In the genomic region with DNA sequence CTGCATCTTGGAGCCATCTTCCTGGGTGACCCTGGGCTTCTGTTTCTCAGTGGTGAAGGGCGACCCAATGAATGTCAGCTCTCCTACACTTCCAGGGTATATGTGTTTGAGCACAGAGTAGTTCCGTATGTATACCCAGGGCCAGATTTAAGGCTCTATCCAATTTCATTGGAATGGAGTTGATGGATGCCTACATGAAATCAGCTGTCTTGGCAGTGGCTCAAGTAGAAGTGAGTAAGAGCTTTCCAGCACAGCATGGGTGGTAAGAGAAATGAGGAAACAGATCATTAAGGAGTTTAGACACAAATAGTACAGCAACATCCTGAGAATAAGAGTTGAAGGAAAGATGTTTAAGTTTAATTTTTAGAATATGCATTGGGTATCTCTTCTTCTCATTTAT, we compare ENCODE assay signal across 35 cellular contexts.
"Had no signal": no experiment of that assay in that cellular context is flagged by ENCODE, and none has a peak within 500 bp of the region (broad histone marks: within the 10 kb centered on the region; RNA-seq: fewer than 3 reads in every experiment).

No MANE protein-coding gene starts in this region.

- H3K4me1 ChIP-seq: body of pancreas, breast epithelium, Peyer's patch, SJCRH30 had no signal

- H3K4me2 ChIP-seq: KMS-11 had no signal

- H3K4me1 Mint-ChIP-seq: activated CD4-positive, alpha-beta memory T cell treated with anti-CD3 and anti-CD28 coated beads, Interleukin-2, amount 10 ng/mL, durations not matched to agents 7 days and 5 days; activated CD4-positive, alpha-beta T cell treated with anti-CD3 and anti-CD28 coated beads for 36 hours; activated CD8-positive, alpha-beta memory T cell treated with anti-CD3 and anti-CD28 coated beads, Interleukin-2, amount 10 ng/mL, durations not matched to agents 7 days and 5 days; activated naive CD4-positive, alpha-beta T cell treated with anti-CD3 and anti-CD28 coated beads, Interleukin-2, amount 10 ng/mL, durations not matched to agents 7 days and 5 days; activated naive CD8-positive, alpha-beta T cell treated with anti-CD3 and anti-CD28 coated beads, Interleukin-2, amount 50 U/mL, for 24 hours had no signal

- H3K9ac ChIP-seq: KMS-11 had no signal

- FAIRE-seq: TTC549 had no signal

- H3K27me3 ChIP-seq: body of pancreas, breast epithelium, Peyer's patch, SJCRH30 had no signal

- H3K36me3 Mint-ChIP-seq: activated CD8-positive, alpha-beta memory T cell treated with anti-CD3 and anti-CD28 coated beads, Interleukin-2, amount 10 ng/mL, durations not matched to agents 7 days and 5 days; activated naive CD4-positive, alpha-beta T cell treated with anti-CD3 and anti-CD28 coated beads, Interleukin-2, amount 10 ng/mL, durations not matched to agents 7 days and 5 days; activated naive CD8-positive, alpha-beta T cell had no signal

- H3K4me3 ChIP-seq: body of pancreas, breast epithelium, Peyer's patch, SJCRH30, SK-N-MC had no signal

- H3K27ac Mint-ChIP-seq: activated CD4-positive, alpha-beta memory T cell treated with anti-CD3 and anti-CD28 coated beads, Interleukin-2, amount 10 ng/mL, durations not matched to agents 7 days and 5 days; activated CD4-positive, alpha-beta T cell treated with anti-CD3 and anti-CD28 coated beads for 36 hours; activated CD8-positive, alpha-beta memory T cell treated with anti-CD3 and anti-CD28 coated beads, Interleukin-2, amount 10 ng/mL, durations not matched to agents 7 days and 5 days; activated naive CD4-positive, alpha-beta T cell treated with anti-CD3 and anti-CD28 coated beads, Interleukin-2, amount 10 ng/mL, durations not matched to agents 7 days and 5 days; activated naive CD8-positive, alpha-beta T cell; activated naive CD8-positive, alpha-beta T cell treated with anti-CD3 and anti-CD28 coated beads, Interleukin-2, amount 50 U/mL, for 24 hours; T-helper 1 cell treated with Interleukin-12 subunit alpha and Interleukin-12 subunit beta and Interleukin-4 antibody, amounts not matched to agents 30 μg/mL and 1 μg/mL, for 36 hours; T-helper 2 cell treated with Interferon-gamma antibody and Interleukin-4, amounts not matched to agents 5 μg/mL and 100 μg/mL, for 36 hours had no signal

- H3K4me3 Mint-ChIP-seq: activated CD4-positive, alpha-beta memory T cell treated with anti-CD3 and anti-CD28 coated beads, Interleukin-2, amount 10 ng/mL, durations not matched to agents 7 days and 5 days; activated CD4-positive, alpha-beta T cell treated with anti-CD3 and anti-CD28 coated beads for 36 hours; activated CD8-positive, alpha-beta memory T cell treated with anti-CD3 and anti-CD28 coated beads, Interleukin-2, amount 10 ng/mL, durations not matched to agents 7 days and 5 days; activated naive CD4-positive, alpha-beta T cell treated with anti-CD3 and anti-CD28 coated beads, Interleukin-2, amount 10 ng/mL, durations not matched to agents 7 days and 5 days; activated naive CD8-positive, alpha-beta T cell; activated naive CD8-positive, alpha-beta T cell treated with anti-CD3 and anti-CD28 coated beads, Interleukin-2, amount 50 U/mL, for 24 hours; T-helper 1 cell treated with Interleukin-12 subunit alpha and Interleukin-12 subunit beta and Interleukin-4 antibody, amounts not matched to agents 30 μg/mL and 1 μg/mL, for 36 hours; T-helper 2 cell treated with Interferon-gamma antibody and Interleukin-4, amounts not matched to agents 5 μg/mL and 100 μg/mL, for 36 hours had no signal

- H3K9me3 ChIP-seq: body of pancreas, Peyer's patch, SJCRH30 had no signal

- H3K9me3 Mint-ChIP-seq: activated CD4-positive, alpha-beta memory T cell treated with anti-CD3 and anti-CD28 coated beads, Interleukin-2, amount 10 ng/mL, durations not matched to agents 7 days and 5 days; T-helper 1 cell treated with Interleukin-12 subunit alpha and Interleukin-12 subunit beta and Interleukin-4 antibody, amounts not matched to agents 30 μg/mL and 1 μg/mL, for 36 hours; T-helper 2 cell treated with Interferon-gamma antibody and Interleukin-4, amounts not matched to agents 5 μg/mL and 100 μg/mL, for 36 hours had no signal

- H3K36me3 ChIP-seq: breast epithelium, Peyer's patch, SJCRH30 had no signal

- DNase-seq: activated CD4-positive, alpha-beta memory T cell treated with anti-CD3 and anti-CD28 coated beads, Interleukin-2, amount 10 ng/mL, durations not matched to agents 7 days and 5 days; activated CD4-positive, alpha-beta T cell treated with anti-CD3 and anti-CD28 coated beads for 36 hours; activated CD4-positive, alpha-beta T cell treated with anti-CD3 and anti-CD28 coated beads, Interleukin-2, amount 50 U/mL, for 1 hour; activated CD8-positive, alpha-beta memory T cell treated with anti-CD3 and anti-CD28 coated beads for 24 hours; activated CD8-positive, alpha-beta memory T cell treated with anti-CD3 and anti-CD28 coated beads, Interleukin-2, amount 10 ng/mL, durations not matched to agents 7 days and 5 days; activated CD8-positive, alpha-beta memory T cell treated with anti-CD3 and anti-CD28 coated beads, Interleukin-2, amount 50 U/mL, for 48 hours; activated effector memory CD4-positive, alpha-beta T cell treated with Interleukin-2 at 50 U/mL for 16 hours; activated naive CD4-positive, alpha-beta T cell treated with anti-CD3 and anti-CD28 coated beads, Interleukin-2, amount 10 ng/mL, durations not matched to agents 7 days and 5 days; activated naive CD8-positive, alpha-beta T cell treated with anti-CD3 and anti-CD28 coated beads, Interleukin-2, amount 50 U/mL, for 24 hours; activated T-cell treated with anti-CD3 and anti-CD28 coated beads, Interleukin-2, amount 50 U/mL, for 48 hours; anterior cingulate cortex; body of pancreas; MM.1S; MV-4-11; NCI-H1092; NCI-H1436 treated with DMSO at 0.1 percent for 48 hours; NCI-H1694 treated with DMSO at 0.1 percent for 48 hours; NCI-H2029; NCI-H2171 treated with DMSO at 0.1 percent for 48 hours; NCI-H2227 treated with DMSO at 0.1 percent for 48 hours; NCI-H446; NCI-H510A treated with DMSO at 0.1 percent for 48 hours; NCI-H526 treated with DMSO at 0.1 percent for 48 hours; NCI-H774; PC-3; Peyer's patch; Right ventricle myocardium superior; SJCRH30 had no signal

- H3K27ac ChIP-seq: body of pancreas, breast epithelium, KMS-11, Peyer's patch, SJCRH30, SK-N-MC had no signal

- H3K27me3 Mint-ChIP-seq: activated CD4-positive, alpha-beta memory T cell treated with anti-CD3 and anti-CD28 coated beads, Interleukin-2, amount 10 ng/mL, durations not matched to agents 7 days and 5 days; activated CD4-positive, alpha-beta T cell treated with anti-CD3 and anti-CD28 coated beads for 36 hours; activated CD8-positive, alpha-beta memory T cell treated with anti-CD3 and anti-CD28 coated beads, Interleukin-2, amount 10 ng/mL, durations not matched to agents 7 days and 5 days; activated naive CD4-positive, alpha-beta T cell treated with anti-CD3 and anti-CD28 coated beads, Interleukin-2, amount 10 ng/mL, durations not matched to agents 7 days and 5 days; activated naive CD8-positive, alpha-beta T cell; activated naive CD8-positive, alpha-beta T cell treated with anti-CD3 and anti-CD28 coated beads, Interleukin-2, amount 50 U/mL, for 24 hours had no signal
